ENCODE assay signal across 2 cellular contexts in the genomic region with DNA sequence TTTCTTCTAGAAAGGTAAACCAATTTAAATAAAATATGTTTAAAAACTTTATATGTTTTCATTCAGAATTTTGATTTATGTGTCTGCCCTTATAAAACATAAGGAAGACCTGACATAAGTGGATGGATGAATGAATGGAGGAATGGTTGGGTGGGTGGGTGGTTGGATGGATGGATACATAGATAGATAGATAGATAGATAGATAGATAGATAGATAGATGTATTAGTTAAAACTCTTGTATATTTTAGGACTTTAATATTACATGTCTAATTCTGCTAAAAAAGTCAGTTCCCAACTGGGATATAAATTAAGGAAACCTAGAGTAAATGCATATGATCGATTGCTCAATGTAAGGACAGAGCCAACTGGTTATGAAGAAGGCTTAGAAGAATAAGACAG.
TF ChIP-seq lines count a peak whose summit lies in the region.

No MANE protein-coding gene starts in this region.

TF ChIP-seq in K562, 482 proteins besides CTCF, POLR2A, EP300 and RAD21:
- TF ChIP-seq GATA2 (CRISPR knock-in tag; IDR thresholded peaks at IDR 0.05) (no peak), POLR2G (IDR thresholded peaks at IDR 0.05; ENCODE audit: low read depth, low read length) (0 out of 2 replicates have a peak, but pooled peaks have one; percentile 31), MEIS2 (IDR thresholded peaks at IDR 0.05; ENCODE audit: partially characterized antibody) (peak; percentile 10), MEF2D (tag; conservative IDR thresholded peaks at IDR 0.05; ENCODE audit: low read depth) (no peak), DACH1 (IDR thresholded peaks at IDR 0.05; ENCODE audit: partially characterized antibody) (peak; percentile 91), TAF15 (IDR thresholded peaks at IDR 0.05; ENCODE audit: low read depth, low read length) (no peak)
- TF ChIP-seq, protein P1, sequence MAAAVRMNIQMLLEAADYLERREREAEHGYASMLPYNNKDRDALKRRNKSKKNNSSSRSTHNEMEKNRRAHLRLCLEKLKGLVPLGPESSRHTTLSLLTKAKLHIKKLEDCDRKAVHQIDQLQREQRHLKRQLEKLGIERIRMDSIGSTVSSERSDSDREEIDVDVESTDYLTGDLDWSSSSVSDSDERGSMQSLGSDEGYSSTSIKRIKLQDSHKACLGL (CRISPR knock-in tag; IDR thresholded peaks at IDR 0.05; ENCODE audit: borderline replicate concordance, poor library complexity, severe bottlenecking): no peak
- TF ChIP-seq, protein P2, sequence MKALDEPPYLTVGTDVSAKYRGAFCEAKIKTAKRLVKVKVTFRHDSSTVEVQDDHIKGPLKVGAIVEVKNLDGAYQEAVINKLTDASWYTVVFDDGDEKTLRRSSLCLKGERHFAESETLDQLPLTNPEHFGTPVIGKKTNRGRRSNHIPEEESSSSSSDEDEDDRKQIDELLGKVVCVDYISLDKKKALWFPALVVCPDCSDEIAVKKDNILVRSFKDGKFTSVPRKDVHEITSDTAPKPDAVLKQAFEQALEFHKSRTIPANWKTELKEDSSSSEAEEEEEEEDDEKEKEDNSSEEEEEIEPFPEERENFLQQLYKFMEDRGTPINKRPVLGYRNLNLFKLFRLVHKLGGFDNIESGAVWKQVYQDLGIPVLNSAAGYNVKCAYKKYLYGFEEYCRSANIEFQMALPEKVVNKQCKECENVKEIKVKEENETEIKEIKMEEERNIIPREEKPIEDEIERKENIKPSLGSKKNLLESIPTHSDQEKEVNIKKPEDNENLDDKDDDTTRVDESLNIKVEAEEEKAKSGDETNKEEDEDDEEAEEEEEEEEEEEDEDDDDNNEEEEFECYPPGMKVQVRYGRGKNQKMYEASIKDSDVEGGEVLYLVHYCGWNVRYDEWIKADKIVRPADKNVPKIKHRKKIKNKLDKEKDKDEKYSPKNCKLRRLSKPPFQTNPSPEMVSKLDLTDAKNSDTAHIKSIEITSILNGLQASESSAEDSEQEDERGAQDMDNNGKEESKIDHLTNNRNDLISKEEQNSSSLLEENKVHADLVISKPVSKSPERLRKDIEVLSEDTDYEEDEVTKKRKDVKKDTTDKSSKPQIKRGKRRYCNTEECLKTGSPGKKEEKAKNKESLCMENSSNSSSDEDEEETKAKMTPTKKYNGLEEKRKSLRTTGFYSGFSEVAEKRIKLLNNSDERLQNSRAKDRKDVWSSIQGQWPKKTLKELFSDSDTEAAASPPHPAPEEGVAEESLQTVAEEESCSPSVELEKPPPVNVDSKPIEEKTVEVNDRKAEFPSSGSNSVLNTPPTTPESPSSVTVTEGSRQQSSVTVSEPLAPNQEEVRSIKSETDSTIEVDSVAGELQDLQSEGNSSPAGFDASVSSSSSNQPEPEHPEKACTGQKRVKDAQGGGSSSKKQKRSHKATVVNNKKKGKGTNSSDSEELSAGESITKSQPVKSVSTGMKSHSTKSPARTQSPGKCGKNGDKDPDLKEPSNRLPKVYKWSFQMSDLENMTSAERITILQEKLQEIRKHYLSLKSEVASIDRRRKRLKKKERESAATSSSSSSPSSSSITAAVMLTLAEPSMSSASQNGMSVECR (CRISPR knock-in tag; IDR thresholded peaks at IDR 0.05): no peak

TF ChIP-seq in H1, 55 proteins besides CTCF, POLR2A, EP300 and RAD21:
- TF ChIP-seq, protein P3, sequence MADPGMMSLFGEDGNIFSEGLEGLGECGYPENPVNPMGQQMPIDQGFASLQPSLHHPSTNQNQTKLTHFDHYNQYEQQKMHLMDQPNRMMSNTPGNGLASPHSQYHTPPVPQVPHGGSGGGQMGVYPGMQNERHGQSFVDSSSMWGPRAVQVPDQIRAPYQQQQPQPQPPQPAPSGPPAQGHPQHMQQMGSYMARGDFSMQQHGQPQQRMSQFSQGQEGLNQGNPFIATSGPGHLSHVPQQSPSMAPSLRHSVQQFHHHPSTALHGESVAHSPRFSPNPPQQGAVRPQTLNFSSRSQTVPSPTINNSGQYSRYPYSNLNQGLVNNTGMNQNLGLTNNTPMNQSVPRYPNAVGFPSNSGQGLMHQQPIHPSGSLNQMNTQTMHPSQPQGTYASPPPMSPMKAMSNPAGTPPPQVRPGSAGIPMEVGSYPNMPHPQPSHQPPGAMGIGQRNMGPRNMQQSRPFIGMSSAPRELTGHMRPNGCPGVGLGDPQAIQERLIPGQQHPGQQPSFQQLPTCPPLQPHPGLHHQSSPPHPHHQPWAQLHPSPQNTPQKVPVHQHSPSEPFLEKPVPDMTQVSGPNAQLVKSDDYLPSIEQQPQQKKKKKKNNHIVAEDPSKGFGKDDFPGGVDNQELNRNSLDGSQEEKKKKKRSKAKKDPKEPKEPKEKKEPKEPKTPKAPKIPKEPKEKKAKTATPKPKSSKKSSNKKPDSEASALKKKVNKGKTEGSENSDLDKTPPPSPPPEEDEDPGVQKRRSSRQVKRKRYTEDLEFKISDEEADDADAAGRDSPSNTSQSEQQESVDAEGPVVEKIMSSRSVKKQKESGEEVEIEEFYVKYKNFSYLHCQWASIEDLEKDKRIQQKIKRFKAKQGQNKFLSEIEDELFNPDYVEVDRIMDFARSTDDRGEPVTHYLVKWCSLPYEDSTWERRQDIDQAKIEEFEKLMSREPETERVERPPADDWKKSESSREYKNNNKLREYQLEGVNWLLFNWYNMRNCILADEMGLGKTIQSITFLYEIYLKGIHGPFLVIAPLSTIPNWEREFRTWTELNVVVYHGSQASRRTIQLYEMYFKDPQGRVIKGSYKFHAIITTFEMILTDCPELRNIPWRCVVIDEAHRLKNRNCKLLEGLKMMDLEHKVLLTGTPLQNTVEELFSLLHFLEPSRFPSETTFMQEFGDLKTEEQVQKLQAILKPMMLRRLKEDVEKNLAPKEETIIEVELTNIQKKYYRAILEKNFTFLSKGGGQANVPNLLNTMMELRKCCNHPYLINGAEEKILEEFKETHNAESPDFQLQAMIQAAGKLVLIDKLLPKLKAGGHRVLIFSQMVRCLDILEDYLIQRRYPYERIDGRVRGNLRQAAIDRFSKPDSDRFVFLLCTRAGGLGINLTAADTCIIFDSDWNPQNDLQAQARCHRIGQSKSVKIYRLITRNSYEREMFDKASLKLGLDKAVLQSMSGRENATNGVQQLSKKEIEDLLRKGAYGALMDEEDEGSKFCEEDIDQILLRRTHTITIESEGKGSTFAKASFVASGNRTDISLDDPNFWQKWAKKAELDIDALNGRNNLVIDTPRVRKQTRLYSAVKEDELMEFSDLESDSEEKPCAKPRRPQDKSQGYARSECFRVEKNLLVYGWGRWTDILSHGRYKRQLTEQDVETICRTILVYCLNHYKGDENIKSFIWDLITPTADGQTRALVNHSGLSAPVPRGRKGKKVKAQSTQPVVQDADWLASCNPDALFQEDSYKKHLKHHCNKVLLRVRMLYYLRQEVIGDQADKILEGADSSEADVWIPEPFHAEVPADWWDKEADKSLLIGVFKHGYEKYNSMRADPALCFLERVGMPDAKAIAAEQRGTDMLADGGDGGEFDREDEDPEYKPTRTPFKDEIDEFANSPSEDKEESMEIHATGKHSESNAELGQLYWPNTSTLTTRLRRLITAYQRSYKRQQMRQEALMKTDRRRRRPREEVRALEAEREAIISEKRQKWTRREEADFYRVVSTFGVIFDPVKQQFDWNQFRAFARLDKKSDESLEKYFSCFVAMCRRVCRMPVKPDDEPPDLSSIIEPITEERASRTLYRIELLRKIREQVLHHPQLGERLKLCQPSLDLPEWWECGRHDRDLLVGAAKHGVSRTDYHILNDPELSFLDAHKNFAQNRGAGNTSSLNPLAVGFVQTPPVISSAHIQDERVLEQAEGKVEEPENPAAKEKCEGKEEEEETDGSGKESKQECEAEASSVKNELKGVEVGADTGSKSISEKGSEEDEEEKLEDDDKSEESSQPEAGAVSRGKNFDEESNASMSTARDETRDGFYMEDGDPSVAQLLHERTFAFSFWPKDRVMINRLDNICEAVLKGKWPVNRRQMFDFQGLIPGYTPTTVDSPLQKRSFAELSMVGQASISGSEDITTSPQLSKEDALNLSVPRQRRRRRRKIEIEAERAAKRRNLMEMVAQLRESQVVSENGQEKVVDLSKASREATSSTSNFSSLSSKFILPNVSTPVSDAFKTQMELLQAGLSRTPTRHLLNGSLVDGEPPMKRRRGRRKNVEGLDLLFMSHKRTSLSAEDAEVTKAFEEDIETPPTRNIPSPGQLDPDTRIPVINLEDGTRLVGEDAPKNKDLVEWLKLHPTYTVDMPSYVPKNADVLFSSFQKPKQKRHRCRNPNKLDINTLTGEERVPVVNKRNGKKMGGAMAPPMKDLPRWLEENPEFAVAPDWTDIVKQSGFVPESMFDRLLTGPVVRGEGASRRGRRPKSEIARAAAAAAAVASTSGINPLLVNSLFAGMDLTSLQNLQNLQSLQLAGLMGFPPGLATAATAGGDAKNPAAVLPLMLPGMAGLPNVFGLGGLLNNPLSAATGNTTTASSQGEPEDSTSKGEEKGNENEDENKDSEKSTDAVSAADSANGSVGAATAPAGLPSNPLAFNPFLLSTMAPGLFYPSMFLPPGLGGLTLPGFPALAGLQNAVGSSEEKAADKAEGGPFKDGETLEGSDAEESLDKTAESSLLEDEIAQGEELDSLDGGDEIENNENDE (IDR thresholded peaks at IDR 0.05; ENCODE audit: insufficient replicate concordance, low read length): no peak
- no peak for TF ChIP-seq ASH2L (IDR thresholded peaks at IDR 0.05; ENCODE audit: low read length)
- TF ChIP-seq RBBP5 (IDR thresholded peaks at IDR 0.05; ENCODE audit: borderline replicate concordance, low read depth, low read length): no peak
